12 cellular contexts compared by ENCODE assay signal in genomic region chr14:61343991-61344405, GRCh38. TPM values are rescaled to one million over a fixed set of nuclear protein-coding genes. Genes with fewer than 3 reads are reported as not detected.
DNase-seq lines count a peak whose midpoint lies in the region; ATAC-seq and TF ChIP-seq lines count a peak whose summit lies in the region.
"Had no signal": no experiment of that assay in that cellular context is flagged by ENCODE, and none has a peak within 500 bp of the region (broad histone marks: within the 10 kb centered on the region; RNA-seq: fewer than 3 reads in every experiment).

No MANE protein-coding gene starts in this region.

- H2AFZ ChIP-seq in mammary epithelial cell (ENCODE audit: low read depth, low read length): no peak overlapping the region

- CTCF ChIA-PET in MCF 10A (lab: Yijun Ruan, JAX): interaction anchor here (0.7 to 1.2 kb wide), 3 partner anchors 14 to 52 kb away, joined by 3 to 5 read pairs (median 3); partner anchors contain the start of gene PRKCH
- CTCF ChIA-PET in mammary epithelial cell (lab: Charles Lee; ENCODE audit: low non-redundant PET): no interaction called here

- BruUV-seq in MCF 10A (replicated peaks; lab: Mats Ljungman, UMichigan): TSS peak; percentile 27
- BruUV-seq in mammary epithelial cell (replicated peaks; lab: Mats Ljungman, UMichigan): no TSS peak

- POLR2A ChIA-PET in MCF 10A (lab: Yijun Ruan, JAX): interaction anchor here (0.7 to 1.8 kb wide), 4 partner anchors 18 to 1378 kb away, joined by 3 to 6 read pairs (median 4); no protein-coding TSS in a partner anchor

- H3K27ac Mint-ChIP-seq in MCF 10A (ENCODE audit: low read depth, unreplicated experiment): peak overlapping the region; percentile 79
- H3K27ac Mint-ChIP-seq: nephron had no signal

- intact Hi-C loops in MCF 10A (cut with micrococcal nuclease): no loop called here
- intact Hi-C loops in mammary epithelial cell (cut with micrococcal nuclease): no loop called here
- intact Hi-C loops in upper lobe of right lung (cut with DNase I): no loop called here

- DNase-seq in MCF 10A (ENCODE audit: unreplicated experiment): no peak
- no peak for DNase-seq in mammary epithelial cell
- DNase-seq in adipocyte (ENCODE audit: low read depth): no peak
- peak; percentile 46 to 83 for DNase-seq in lung microvascular endothelial cell (ENCODE audit: low read depth in 2 of 2)
- no peak for DNase-seq in upper lobe of right lung
- no peak for DNase-seq in UCSD-AML1 (lab: John Stamatoyannopoulos, UW; ENCODE audit: unreplicated experiment)
- DNase-seq: activated gamma-delta T cell treated with Interleukin-2 at 50 U/mL for 16 hours, GOT3 had no signal

- H3K9ac ChIP-seq in mammary epithelial cell (ENCODE audit: insufficient read depth, low read length) (no peak overlapping the region), adipocyte (ENCODE audit: low read length) (peak overlapping the region; percentile 40)

- H3K9me3 ChIP-seq in mammary epithelial cell (replicated peaks; ENCODE audit: insufficient read depth, low read length) (no peaks in the 10 kb centered on the region), adipocyte (ENCODE audit: control insufficient read depth, low read length) (no peaks in the 10 kb centered on the region), upper lobe of right lung (no peaks in the 10 kb centered on the region)

- no peak overlapping the region for H3K4me3 Mint-ChIP-seq in MCF 10A (ENCODE audit: unreplicated experiment)
- H3K4me3 Mint-ChIP-seq: nephron had no signal

- dilution Hi-C loops in mammary epithelial cell (cut with HindIII; ENCODE audit: low sequenced_read_pairs): no loop called here

- peaks cover 23% of the 10 kb centered on the region for H3K79me2 ChIP-seq in mammary epithelial cell (ENCODE audit: insufficient read depth, low read length)

- peaks cover 16% of the 10 kb centered on the region for H3K4me1 ChIP-seq in mammary epithelial cell (ENCODE audit: insufficient read depth, low read length)
- H3K4me1 ChIP-seq in adipocyte (ENCODE audit: control insufficient read depth, insufficient read depth, low read length): peaks cover 18% of the 10 kb centered on the region
- H3K4me1 ChIP-seq in upper lobe of right lung: peaks cover 67% of the 10 kb centered on the region

- WGBS in mammary epithelial cell (ENCODE audit: low coverage, missing lambda C conversion rate): 98% methylated on average over 4 of the region's 4 CpGs

- H3K9me3 Mint-ChIP-seq in MCF 10A (ENCODE audit: unreplicated experiment): no peaks in the 10 kb centered on the region
- H3K9me3 Mint-ChIP-seq: nephron had no signal

- H3K27me3 ChIP-seq in mammary epithelial cell (ENCODE audit: insufficient read depth, low read length): no peaks in the 10 kb centered on the region
- no peaks in the 10 kb centered on the region for H3K27me3 ChIP-seq in adipocyte (replicated peaks; ENCODE audit: control insufficient read depth, insufficient read depth, low read length)
- no peaks in the 10 kb centered on the region for H3K27me3 ChIP-seq in upper lobe of right lung

- no peaks in the 10 kb centered on the region for H3K36me3 Mint-ChIP-seq in MCF 10A (ENCODE audit: insufficient read depth, unreplicated experiment)

- ATAC-seq in upper lobe of right lung (peak; percentile 45), HG02973 (IDR thresholded peaks at IDR 0.05; ENCODE audit: unreplicated experiment) (no peak), GM21529 (IDR thresholded peaks at IDR 0.05; ENCODE audit: unreplicated experiment) (no peak)

- no peak overlapping the region for H3K4me2 ChIP-seq in mammary epithelial cell (ENCODE audit: insufficient read depth, low read depth, low read length)

- no peak overlapping the region for H3K27ac ChIP-seq in mammary epithelial cell (ENCODE audit: insufficient read depth, low read depth, low read length)
- H3K27ac ChIP-seq in upper lobe of right lung: peak overlapping the region; percentile 78
- H3K27ac ChIP-seq: HL-60 had no signal

- in situ Hi-C loops in mammary epithelial cell (cut with MboI; ENCODE audit: low sequenced_read_pairs in 2 of 2): no loop called here

- H3K4me3 ChIP-seq in mammary epithelial cell (replicated peaks in 1 of 3; ENCODE audit: insufficient read depth in 1 of 3, low read depth in 2 of 3, low read length in 3 of 3): no peak overlapping the region
- H3K4me3 ChIP-seq in adipocyte (ENCODE audit: low read length): peak overlapping the region; percentile 17
- H3K4me3 ChIP-seq in upper lobe of right lung: peak overlapping the region; percentile 10

- no peaks in the 10 kb centered on the region for H3K36me3 ChIP-seq in mammary epithelial cell (ENCODE audit: insufficient read depth, low read length)
- no peaks in the 10 kb centered on the region for H3K36me3 ChIP-seq in adipocyte (ENCODE audit: control insufficient read depth, insufficient read depth, low read length, severe bottlenecking)
- no peaks in the 10 kb centered on the region for H3K36me3 ChIP-seq in upper lobe of right lung

- TF ChIP-seq CTCF in MCF 10A (IDR thresholded peaks at IDR 0.05; ENCODE audit: unreplicated experiment) (no peak), mammary epithelial cell (conservative IDR thresholded peaks at IDR 0.05 in 1 of 2, IDR thresholded peaks at IDR 0.05 in 1 of 2; ENCODE audit: extremely low read depth in 1 of 2, insufficient read depth in 1 of 2, low read depth in 1 of 2, low read length in 2 of 2) (no peak), upper lobe of right lung (IDR thresholded peaks at IDR 0.05) (peak; percentile 3)

- H3K27me3 Mint-ChIP-seq in MCF 10A (ENCODE audit: insufficient read depth, unreplicated experiment): no peaks in the 10 kb centered on the region

- H3K4me1 Mint-ChIP-seq in MCF 10A (ENCODE audit: insufficient read depth, unreplicated experiment): peaks cover 51% of the 10 kb centered on the region
- H3K4me1 Mint-ChIP-seq: nephron had no signal

- H4K20me1 ChIP-seq in mammary epithelial cell (ENCODE audit: insufficient read depth, low read length): no peaks in the 10 kb centered on the region

RNA-seq across cellular contexts. Expression of gene PRKCH, which starts 22.6 kb away (rescaled TPM):
- total RNA-seq in MCF 10A (2022) (10.4 and 12.4 TPM in 2 replicates), mammary epithelial cell (10 to 100 TPM in 1 of 2 donors, 1 to 10 TPM in 1; 8.8 to 16.2 TPM), lung microvascular endothelial cell (221 and 373 TPM in 2 replicates), upper lobe of right lung (74.4 TPM)
- 11.5 TPM for polyA plus RNA-seq in mammary epithelial cell
- polyA minus RNA-seq in mammary epithelial cell: 21.2 TPM

Comparison
In these comparisons a context has a peak if more than half of its experiments do, and no peak if none do; other contexts are left out.
1. DNase-seq: peak in lung microvascular endothelial cell (2 of 2); none in MCF 10A (single experiment), mammary epithelial cell (single experiment), adipocyte (single experiment), upper lobe of right lung (single experiment) and UCSD-AML1 (single experiment).
2. H3K4me3 ChIP-seq: peak in adipocyte (single experiment) and upper lobe of right lung (single experiment); none in mammary epithelial cell (0 of 3).